20 cellular contexts compared by ENCODE assay signal in the genomic region with DNA sequence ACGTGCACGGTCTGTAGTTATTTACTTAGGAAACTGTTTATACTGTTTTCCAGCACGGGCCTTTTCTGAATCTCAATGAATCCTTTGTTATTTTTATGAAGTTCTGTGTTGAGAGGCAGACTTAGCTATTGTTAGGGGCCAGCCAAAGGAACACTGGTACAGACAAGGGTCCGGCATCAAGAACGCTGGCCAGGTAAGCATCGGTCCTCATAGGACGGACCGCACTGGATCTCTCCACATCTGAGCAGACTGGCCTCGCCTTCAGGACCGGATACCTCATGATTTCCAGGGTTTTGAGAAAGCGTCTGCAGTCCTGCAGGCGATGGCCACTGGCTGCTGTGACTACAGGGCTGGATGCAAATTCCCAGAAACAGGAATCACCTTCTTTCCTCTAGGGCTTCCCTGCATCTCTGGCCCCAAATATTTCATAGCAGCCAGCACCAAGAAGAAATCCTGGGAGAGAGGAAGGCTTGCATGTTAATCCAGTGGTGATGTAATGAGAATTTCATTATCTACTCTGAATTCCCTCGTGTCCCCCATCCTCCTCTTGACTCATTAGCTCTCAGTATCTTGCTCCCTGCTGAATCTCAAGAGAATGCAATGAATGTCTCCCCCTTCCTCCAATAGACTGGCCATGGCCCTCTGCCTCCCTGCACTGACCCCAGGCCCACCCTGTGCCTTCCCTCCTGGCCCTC.
DNase-seq lines count a peak whose midpoint lies in the region; ATAC-seq, FAIRE-seq and TF ChIP-seq lines count a peak whose summit lies in the region.
"Had no signal": no experiment of that assay in that cellular context is flagged by ENCODE, and none has a peak within 500 bp of the region (broad histone marks: within the 10 kb centered on the region; RNA-seq: fewer than 3 reads in every experiment).

No MANE protein-coding gene starts in this region.

- H3K4ac ChIP-seq in H9 (ENCODE audit: low read depth, low read length) (no peak overlapping the region), H1 (replicated peaks; ENCODE audit: insufficient read length, low read depth, low read length) (peak overlapping the region; percentile 62)

- TF ChIP-seq CTCF in H9 (conservative IDR thresholded peaks at IDR 0.05) (no peak), H1 (IDR thresholded peaks at IDR 0.05; ENCODE audit: control extremely low read depth in 1 of 3, insufficient read depth in 1 of 3, low read depth in 1 of 3, low read length in 3 of 3) (no peak), neural progenitor cell (IDR thresholded peaks at IDR 0.05) (no peak), esophagus muscularis mucosa (IDR thresholded peaks at IDR 0.05) (no peak)

- DNase-seq in H9: no peak
- no peak for DNase-seq in H1 (ENCODE audit: low read depth in 1 of 2, low spot score in 2 of 2)
- no peak for DNase-seq in neural progenitor cell (ENCODE audit: low spot score)
- DNase-seq in esophagus muscularis mucosa (ENCODE audit: extremely low spot score): no peak
- DNase-seq: CD8-positive, alpha-beta memory T cell; Karpas-422; NCI-H1048; NCI-H1436 treated with DMSO at 0.1 percent for 48 hours; NCI-H2029; NCI-H2171; NK-92 treated with Interleukin-12 subunit alpha and Interleukin-12 subunit beta, amount 100 ng/mL, for 24 hours; Peyer's patch had no signal

- H3K4me1 ChIP-seq in BLaER1 treated with 17β-estradiol and CSF1 and Interleukin-3, amounts not matched to agents 10 nM and 100 nM: peaks cover 0 to 16% (median 14%) of the 10 kb centered on the region in 10 experiments; a peak in 16 of 20 replicates
- H3K4me1 ChIP-seq in H9 (ENCODE audit: insufficient read depth, low read length) (peaks cover 7% of the 10 kb centered on the region; the same call in 1 of the 2 replicates), H1 (replicated peaks in 1 of 4; ENCODE audit: control insufficient read depth in 3 of 4, insufficient read depth in 4 of 4, low read length in 3 of 4) (peaks cover 0 to 11% (median 1%) of the 10 kb centered on the region in 4 experiments; a peak in 4 of 7 replicates), neural progenitor cell (peaks cover 8% of the 10 kb centered on the region), esophagus muscularis mucosa (peaks cover 0 to 30% (median 27%) of the 10 kb centered on the region in 4 donors)
- H3K4me1 ChIP-seq: Peyer's patch had no signal

- intact Hi-C loops in esophagus muscularis mucosa (cut with DNase I): no loop called here

- no peak for FAIRE-seq in H1 (lab: Jason Lieb, UNC)
- FAIRE-seq: GM12892, GM18507 had no signal

- H3K36me3 Mint-ChIP-seq in H9 (ENCODE audit: insufficient read depth in 1 of 3, low read depth in 3 of 3): peaks cover 0 to 5% (median 2%) of the 10 kb centered on the region in 3 experiments; a peak in 4 of 7 replicates
- H3K36me3 Mint-ChIP-seq in neural progenitor cell: no peaks in the 10 kb centered on the region
- no peaks in the 10 kb centered on the region for H3K36me3 Mint-ChIP-seq in stimulated activated memory B cell treated with anti-CD40 and anti-IgM and Interleukin-4, amounts not matched to agents 10 μg/mL and 1 μg/mL and 100 μg/mL, for 72 hours
- H3K36me3 Mint-ChIP-seq: CD8-positive, alpha-beta memory T cell; IgD-negative memory B cell had no signal

- H2BK20ac ChIP-seq in H9 (ENCODE audit: low read depth, low read length, poor library complexity, severe bottlenecking) (no peak overlapping the region), H1 (ENCODE audit: low read length) (no peak overlapping the region)

- H3K4me3 Mint-ChIP-seq in H9 (no peak overlapping the region), neural progenitor cell (no peak overlapping the region)
- H3K4me3 Mint-ChIP-seq in stimulated activated memory B cell treated with anti-CD40 and anti-IgM and Interleukin-4, amounts not matched to agents 10 μg/mL and 1 μg/mL and 100 μg/mL, for 72 hours: no peak overlapping the region
- H3K4me3 Mint-ChIP-seq: CD8-positive, alpha-beta memory T cell; IgD-negative memory B cell had no signal

- no peak overlapping the region for H3T11ph ChIP-seq in H9 (ENCODE audit: low read length)

- H4K20me1 ChIP-seq in BLaER1 treated with 17β-estradiol and CSF1 and Interleukin-3, amounts not matched to agents 10 nM and 100 nM: no peaks in the 10 kb centered on the region
- H4K20me1 ChIP-seq in H9 (ENCODE audit: control insufficient read depth, insufficient read depth, insufficient read length) (no peaks in the 10 kb centered on the region), H1 (replicated peaks in 1 of 2; ENCODE audit: control insufficient read depth in 1 of 2, insufficient read depth in 2 of 2, low read length in 2 of 2) (no peaks in the 10 kb centered on the region), neural progenitor cell (ENCODE audit: low read depth) (no peaks in the 10 kb centered on the region)

- no peak overlapping the region for H2BK120ac ChIP-seq in H9 (ENCODE audit: low read depth, low read length, poor library complexity, severe bottlenecking)
- H2BK120ac ChIP-seq in H1 (replicated peaks; ENCODE audit: low read depth, low read length): no peak overlapping the region

- no peaks in the 10 kb centered on the region for H3F3A ChIP-seq in neural progenitor cell (ENCODE audit: low read depth)

- H3K9me3 Mint-ChIP-seq in H9 (peaks cover 0 to 5% of the 10 kb centered on the region in 2 experiments; a peak in 3 of 5 replicates), neural progenitor cell (peaks cover 4% of the 10 kb centered on the region)
- no peaks in the 10 kb centered on the region for H3K9me3 Mint-ChIP-seq in stimulated activated memory B cell treated with anti-CD40 and anti-IgM and Interleukin-4, amounts not matched to agents 10 μg/mL and 1 μg/mL and 100 μg/mL, for 72 hours
- H3K9me3 Mint-ChIP-seq: CD8-positive, alpha-beta memory T cell had no signal

- H3K9me3 ChIP-seq in BLaER1 treated with 17β-estradiol and CSF1 and Interleukin-3, amounts not matched to agents 10 nM and 100 nM (replicated peaks in 1 of 11): peaks cover 0 to 7% (median 3%) of the 10 kb centered on the region in 11 experiments; a peak in 9 of 22 replicates
- H3K9me3 ChIP-seq in H9 (ENCODE audit: control insufficient read depth, low read depth, low read length) (no peaks in the 10 kb centered on the region), H1 (ENCODE audit: insufficient read depth in 2 of 2, low read depth in 1 of 2, low read length in 1 of 2) (no peaks in the 10 kb centered on the region), neural progenitor cell (ENCODE audit: low read depth) (peaks cover 2% of the 10 kb centered on the region), esophagus muscularis mucosa (no peaks in the 10 kb centered on the region)
- H3K9me3 ChIP-seq: Peyer's patch had no signal

- H2AK5ac ChIP-seq in H9 (ENCODE audit: insufficient read length, low read length): no peak overlapping the region
- H2AK5ac ChIP-seq in H1 (ENCODE audit: low read depth, low read length): no peak overlapping the region

- H3K4me1 Mint-ChIP-seq in H9 (peaks cover 25 to 43% of the 10 kb centered on the region in 2 experiments), neural progenitor cell (peaks cover 38% of the 10 kb centered on the region)
- H3K4me1 Mint-ChIP-seq in stimulated activated memory B cell treated with anti-CD40 and anti-IgM and Interleukin-4, amounts not matched to agents 10 μg/mL and 1 μg/mL and 100 μg/mL, for 72 hours: no peaks in the 10 kb centered on the region

- H3K36me3 ChIP-seq in BLaER1 treated with 17β-estradiol and CSF1 and Interleukin-3, amounts not matched to agents 10 nM and 100 nM: no peaks in the 10 kb centered on the region
- H3K36me3 ChIP-seq in H1 (ENCODE audit: control insufficient read depth in 2 of 4, insufficient read depth in 4 of 4, low read length in 3 of 4) (no peaks in the 10 kb centered on the region), neural progenitor cell (no peaks in the 10 kb centered on the region), esophagus muscularis mucosa (no peaks in the 10 kb centered on the region)
- H3K36me3 ChIP-seq: Peyer's patch had no signal

- TF ChIP-seq POLR2A in H1 (IDR thresholded peaks at IDR 0.05; ENCODE audit: control extremely low read depth in 1 of 2, low read depth in 2 of 2, low read length in 2 of 2) (no peak), esophagus muscularis mucosa (IDR thresholded peaks at IDR 0.05; ENCODE audit: low read depth) (no peak)

- no peak overlapping the region for H2BK15ac ChIP-seq in H9 (ENCODE audit: low read depth, low read length)
- H2BK15ac ChIP-seq in H1 (ENCODE audit: low read length): peak overlapping the region; percentile 75; the same call in 1 of the 2 replicates

- H3K4me3 ChIP-seq in BLaER1 treated with 17β-estradiol and CSF1 and Interleukin-3, amounts not matched to agents 10 nM and 100 nM: no peak overlapping the region
- no peak overlapping the region for H3K4me3 ChIP-seq in H1 (ENCODE audit: extremely low read depth in 1 of 4, insufficient read depth in 2 of 4, low read depth in 3 of 4, low read length in 4 of 4)
- H3K4me3 ChIP-seq in neural progenitor cell: no peak overlapping the region
- H3K4me3 ChIP-seq in esophagus muscularis mucosa: no peak overlapping the region
- H3K4me3 ChIP-seq: Peyer's patch, SK-N-MC had no signal

- H3K14ac ChIP-seq in H9 (ENCODE audit: insufficient read depth, low read length) (peak overlapping the region; percentile 62; the same call in 1 of the 2 replicates), H1 (ENCODE audit: insufficient read length) (no peak overlapping the region)

- H4K5ac ChIP-seq in H9 (ENCODE audit: insufficient read length, low read depth, low read length): no peak overlapping the region
- no peak overlapping the region for H4K5ac ChIP-seq in H1 (ENCODE audit: insufficient read length, low read depth, low read length)

- TF ChIP-seq EP300 in H1 (IDR thresholded peaks at IDR 0.05; ENCODE audit: borderline replicate concordance in 1 of 2, low read depth in 2 of 2, low read length in 2 of 2) (no peak), esophagus muscularis mucosa (IDR thresholded peaks at IDR 0.05) (no peak)

- H3K56ac ChIP-seq in H9 (ENCODE audit: insufficient read length, low read depth, low read length) (no peak overlapping the region), H1 (replicated peaks; ENCODE audit: insufficient read length, low read depth, low read length) (no peak overlapping the region)

- H3K79me2 ChIP-seq in H9 (ENCODE audit: insufficient read depth, low read length): no peaks in the 10 kb centered on the region
- no peaks in the 10 kb centered on the region for H3K79me2 ChIP-seq in H1 (ENCODE audit: control insufficient read depth in 1 of 2, insufficient read depth in 2 of 2, low read length in 2 of 2)
- H3K79me2 ChIP-seq in neural progenitor cell (ENCODE audit: low read depth): no peaks in the 10 kb centered on the region

- POLR2A ChIA-PET in H1 (lab: Charles Lee; ENCODE audit: partially characterized antibody): no interaction called here

- TF ChIP-seq RAD21 in H1 (IDR thresholded peaks at IDR 0.05 in 1 of 2, conservative IDR thresholded peaks at IDR 0.05 in 1 of 2; ENCODE audit: low read depth in 2 of 2, low read length in 2 of 2): no peak

- no peak for ATAC-seq in GM21526 (IDR thresholded peaks at IDR 0.05; ENCODE audit: low FRiP score, unreplicated experiment)
- ATAC-seq in stimulated activated memory B cell treated with anti-CD40 and anti-IgM and Interleukin-4, amounts not matched to agents 10 μg/mL and 1 μg/mL and 100 μg/mL, for 72 hours: no peak
- ATAC-seq: HCT116 had no signal

- H3K18ac ChIP-seq in H9 (ENCODE audit: insufficient read length, low read depth, low read length): no peak overlapping the region
- H3K18ac ChIP-seq in H1 (ENCODE audit: extremely low read depth, low read length): no peak overlapping the region

- H3K27me3 ChIP-seq in BLaER1 treated with 17β-estradiol and CSF1 and Interleukin-3, amounts not matched to agents 10 nM and 100 nM: no peaks in the 10 kb centered on the region
- H3K27me3 ChIP-seq in H9 (ENCODE audit: insufficient read depth, low read length): no peaks in the 10 kb centered on the region
- no peaks in the 10 kb centered on the region for H3K27me3 ChIP-seq in H1 (replicated peaks in 1 of 4; ENCODE audit: control insufficient read depth in 3 of 4, extremely low read depth in 1 of 4, insufficient read depth in 3 of 4, low read length in 3 of 4)
- H3K27me3 ChIP-seq in neural progenitor cell: no peaks in the 10 kb centered on the region
- H3K27me3 ChIP-seq in esophagus muscularis mucosa: no peaks in the 10 kb centered on the region
- H3K27me3 ChIP-seq: Peyer's patch had no signal

- no CpG with 5 or more reads among the region's 13 CpGs for WGBS in H9 (ENCODE audit: extremely low coverage, insufficient read length, low lambda C conversion rate)
- WGBS in H1 (ENCODE audit: extremely low coverage in 1 of 2, insufficient coverage in 1 of 2, insufficient read length in 1 of 2, insufficient replicate concordance in 2 of 2, low coverage in 1 of 2, low lambda C conversion rate in 2 of 2, missing lambda C conversion rate in 1 of 2), 2 experiments: 70% methylated on average over 13 of the region's 13 CpGs; no CpG with 5 or more reads in 1 of the 2 experiments
- 85% methylated on average over 13 of the region's 13 CpGs for WGBS in esophagus muscularis mucosa

- no peak overlapping the region for H3K27ac ChIP-seq in BLaER1 treated with 17β-estradiol and CSF1 and Interleukin-3, amounts not matched to agents 10 nM and 100 nM
- H3K27ac ChIP-seq in H9 (ENCODE audit: insufficient read length, low read depth, low read length) (no peak overlapping the region), H1 (ENCODE audit: low read depth, low read length) (no peak overlapping the region), neural progenitor cell (no peak overlapping the region), esophagus muscularis mucosa (replicated peaks in 1 of 4) (no peak overlapping the region)
- H3K27ac ChIP-seq: Peyer's patch, SK-N-MC had no signal

- H3K27me3 Mint-ChIP-seq in H9 (ENCODE audit: low read depth) (peaks cover 9% of the 10 kb centered on the region), neural progenitor cell (ENCODE audit: insufficient read depth, low read depth) (peaks cover 3% of the 10 kb centered on the region)
- peaks cover 49% of the 10 kb centered on the region for H3K27me3 Mint-ChIP-seq in stimulated activated memory B cell treated with anti-CD40 and anti-IgM and Interleukin-4, amounts not matched to agents 10 μg/mL and 1 μg/mL and 100 μg/mL, for 72 hours

- H4K91ac ChIP-seq in H9 (ENCODE audit: insufficient read length, low read depth, low read length) (no peak overlapping the region), H1 (replicated peaks; ENCODE audit: insufficient read length, low read length) (no peak overlapping the region)

- H3K23ac ChIP-seq in H9 (ENCODE audit: insufficient read length, low read depth, low read length): no peak overlapping the region
- no peak overlapping the region for H3K23ac ChIP-seq in H1 (ENCODE audit: insufficient read length)

- CTCF ChIA-PET in H1 (lab: Charles Lee; ENCODE audit: partially characterized antibody): interaction anchor here (0.9 to 1.2 kb wide), 2 partner anchors 9 to 15 kb away, joined by 3 to 6 read pairs; no protein-coding TSS in a partner anchor

- peak overlapping the region in 8 of 11 experiments; percentile 38 to 75 (median 64); a peak in 16 of 22 replicates for H3K4me2 ChIP-seq in BLaER1 treated with 17β-estradiol and CSF1 and Interleukin-3, amounts not matched to agents 10 nM and 100 nM
- H3K4me2 ChIP-seq in H9 (ENCODE audit: insufficient read depth, insufficient read length, low read length) (no peak overlapping the region), H1 (ENCODE audit: insufficient read depth in 1 of 2, low read depth in 2 of 2, low read length in 2 of 2) (peak overlapping the region; percentile 6 to 11; a peak in 2 of 4 replicates), neural progenitor cell (no peak overlapping the region)

- H3K9ac ChIP-seq in BLaER1 treated with 17β-estradiol and CSF1 and Interleukin-3, amounts not matched to agents 10 nM and 100 nM: no peak overlapping the region
- H3K9ac ChIP-seq in H9 (ENCODE audit: extremely low read depth, insufficient read length, low read length): no peak overlapping the region
- no peak overlapping the region for H3K9ac ChIP-seq in H1 (replicated peaks in 1 of 4; ENCODE audit: extremely low read depth in 1 of 4, low read depth in 3 of 4, low read length in 3 of 4)
- no peak overlapping the region for H3K9ac ChIP-seq in neural progenitor cell

- no peak overlapping the region for H2BK5ac ChIP-seq in H9 (ENCODE audit: insufficient read length, low read length)
- no peak overlapping the region for H2BK5ac ChIP-seq in H1 (ENCODE audit: low read depth, low read length)

- H4K8ac ChIP-seq in H9 (replicated peaks; ENCODE audit: insufficient read length, low read depth, low read length) (no peak overlapping the region), H1 (ENCODE audit: extremely low read depth, insufficient read depth, low read length) (no peak overlapping the region)

- H3K23me2 ChIP-seq in H9 (ENCODE audit: insufficient read length, low read depth, low read length, poor library complexity, severe bottlenecking) (no peaks in the 10 kb centered on the region), H1 (ENCODE audit: low read depth, low read length) (no peaks in the 10 kb centered on the region; the same call in 1 of the 2 replicates)

- H3K79me1 ChIP-seq in H9 (ENCODE audit: insufficient read depth, low read depth, low read length, poor library complexity, severe bottlenecking) (no peaks in the 10 kb centered on the region), H1 (ENCODE audit: low read depth, low read length) (no peaks in the 10 kb centered on the region)

- no peak overlapping the region for H2AFZ ChIP-seq in H9 (ENCODE audit: low read length)
- no peak overlapping the region for H2AFZ ChIP-seq in H1 (ENCODE audit: low read length)
- peak overlapping the region; percentile 65 for H2AFZ ChIP-seq in neural progenitor cell (replicated peaks)

- no peak overlapping the region for H2BK12ac ChIP-seq in H9 (ENCODE audit: insufficient read length, low read depth, low read length)
- H2BK12ac ChIP-seq in H1 (ENCODE audit: low read depth, low read length): no peak overlapping the region; the same call in 1 of the 2 replicates

- no peak overlapping the region; a peak in 1 of 7 replicates for H3K27ac Mint-ChIP-seq in H9
- no peak overlapping the region for H3K27ac Mint-ChIP-seq in neural progenitor cell
- no peak overlapping the region for H3K27ac Mint-ChIP-seq in stimulated activated memory B cell treated with anti-CD40 and anti-IgM and Interleukin-4, amounts not matched to agents 10 μg/mL and 1 μg/mL and 100 μg/mL, for 72 hours
- H3K27ac Mint-ChIP-seq: CD8-positive, alpha-beta memory T cell; IgD-negative memory B cell had no signal

Comparison
In these comparisons a context has a peak if more than half of its experiments do, and no peak if none do; other contexts are left out.
1. H3K4me2 ChIP-seq: peak in BLaER1 treated with 17β-estradiol and CSF1 and Interleukin-3, amounts not matched to agents 10 nM and 100 nM (8 of 11) and H1 (2 of 2); none in H9 (single experiment) and neural progenitor cell (single experiment).